ENCODE assay signal across 9 cellular contexts in the genomic region with DNA sequence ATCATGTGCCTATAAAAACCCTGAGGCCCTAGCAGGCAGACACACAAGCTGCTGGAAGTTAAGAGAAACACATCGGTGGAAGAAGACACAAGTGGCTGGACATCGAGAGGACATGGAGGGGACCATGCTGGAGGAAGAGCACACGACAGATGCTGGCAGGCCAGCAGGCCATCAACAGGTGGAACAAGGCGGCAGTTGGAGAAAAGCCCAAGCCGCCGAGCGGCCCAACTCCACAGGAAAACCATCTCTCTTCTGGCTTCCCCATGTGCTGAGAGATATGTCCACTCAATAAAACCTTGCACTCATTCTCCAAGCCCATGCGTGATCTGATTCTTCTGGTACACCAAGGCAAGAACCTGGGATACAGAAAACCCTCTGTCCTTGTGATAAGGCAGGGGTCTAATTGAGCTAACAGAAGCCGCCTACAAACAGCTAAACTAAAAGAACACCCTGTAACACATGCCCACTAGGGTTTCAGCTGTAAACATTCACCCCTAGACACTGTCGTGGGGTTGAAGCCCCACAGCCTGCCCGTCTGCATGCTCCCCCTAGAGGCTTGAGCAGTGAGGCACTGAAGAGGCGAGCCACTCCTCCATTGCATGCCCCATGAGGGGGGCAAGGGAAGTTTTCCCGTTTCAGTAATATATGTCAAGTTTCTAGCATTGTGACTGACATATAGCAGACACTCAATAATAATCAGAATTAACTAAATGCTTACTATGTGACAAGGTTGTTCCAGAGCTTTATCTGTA. TPM values are rescaled to one million over a fixed set of nuclear protein-coding genes. Genes with fewer than 3 reads are reported as not detected.
A peak's percentile ranks its signal among the peaks of the same experiment; 100 is the strongest.
DNase-seq lines count a peak whose midpoint lies in the region; ATAC-seq and TF ChIP-seq lines count a peak whose summit lies in the region.
"Had no signal": no experiment of that assay in that cellular context is flagged by ENCODE, and none has a peak within 500 bp of the region (broad histone marks: within the 10 kb centered on the region; RNA-seq: fewer than 3 reads in every experiment).

No MANE protein-coding gene starts in this region.

- no peak overlapping the region for H3K27ac ChIP-seq in stomach
- H3K27ac ChIP-seq: KMS-11 had no signal

- ATAC-seq in GM18867 (IDR thresholded peaks at IDR 0.05; ENCODE audit: unreplicated experiment) (peak; percentile 73), HG03159 (IDR thresholded peaks at IDR 0.05; ENCODE audit: unreplicated experiment) (no peak), GM19397 (IDR thresholded peaks at IDR 0.05; ENCODE audit: unreplicated experiment) (no peak)

- H3K36me3 ChIP-seq in stomach: no peaks in the 10 kb centered on the region

- TF ChIP-seq EP300 in stomach (IDR thresholded peaks at IDR 0.05): no peak

- no peaks in the 10 kb centered on the region for H3K27me3 ChIP-seq in stomach

- no peaks in the 10 kb centered on the region for H3K9me3 ChIP-seq in stomach

- TF ChIP-seq CTCF in AG09319 (IDR thresholded peaks at IDR 0.05; ENCODE audit: low read depth, low read length) (peak; percentile 20), NB4 (IDR thresholded peaks at IDR 0.05; ENCODE audit: low read depth, low read length) (peak; percentile 66), epithelial cell of esophagus (IDR thresholded peaks at IDR 0.05; ENCODE audit: insufficient read depth, low read depth, low read length, missing control alignments) (peak; percentile 26), stomach (IDR thresholded peaks at IDR 0.05) (no peak)

- no peak overlapping the region for H3K4me3 ChIP-seq in NB4 (ENCODE audit: low read depth, low read length)
- H3K4me3 ChIP-seq in epithelial cell of esophagus (ENCODE audit: low read length): no peak overlapping the region
- no peak overlapping the region for H3K4me3 ChIP-seq in stomach

- DNase-seq in AG09319 (ENCODE audit: extremely low read depth, low read depth) (no peak), NB4 (ENCODE audit: low read depth) (peak; percentile 46), epithelial cell of esophagus (ENCODE audit: low read depth) (no peak), ecto neural progenitor cell (ENCODE audit: low spot score) (no peak), stomach (no peak)

- TF ChIP-seq POLR2A in NB4 (IDR thresholded peaks at IDR 0.05; ENCODE audit: extremely low read depth, insufficient read length) (no peak), stomach (IDR thresholded peaks at IDR 0.05) (no peak)

- intact Hi-C loops in stomach (cut with DNase I; ENCODE audit: low total_unique reads): no loop called here

- no peaks in the 10 kb centered on the region for H3K4me1 ChIP-seq in stomach

- 81 to 86% (median 83%) methylated on average over 13 of the region's 13 CpGs for WGBS in stomach, 5 donors

RNA-seq across cellular contexts. Expression of gene MMP20, which starts 39.0 kb away (rescaled TPM):
- not detected for total RNA-seq in stomach
- polyA plus RNA-seq in stomach: not detected

RNA-seq across cellular contexts. Expression of gene MMP27, which starts 41.4 kb away (rescaled TPM):
- total RNA-seq in stomach: not detected
- not detected for polyA plus RNA-seq in stomach

Comparison
In these comparisons a context has a peak if more than half of its experiments do, and no peak if none do; other contexts are left out.
1. CTCF ChIP-seq: peak in AG09319 (single experiment), NB4 (single experiment) and epithelial cell of esophagus (single experiment); none in stomach (0 of 7).